9 cellular contexts compared by ENCODE assay signal in genomic region chr14:102777711-102778615, GRCh38. TPM values are rescaled to one million over a fixed set of nuclear protein-coding genes. Genes with fewer than 3 reads are reported as not detected.
A peak's percentile ranks its signal among the peaks of the same experiment; 100 is the strongest.
DNase-seq lines count a peak whose midpoint lies in the region; ATAC-seq, FAIRE-seq and TF ChIP-seq lines count a peak whose summit lies in the region.
"Had no signal": no experiment of that assay in that cellular context is flagged by ENCODE, and none has a peak within 500 bp of the region (broad histone marks: within the 10 kb centered on the region; RNA-seq: fewer than 3 reads in every experiment).

No MANE protein-coding gene starts in this region.

- H3K4me3 ChIP-seq in Panc1 (ENCODE audit: low read depth in 2 of 2, low read length in 2 of 2) (peak overlapping the region; percentile 74 to 86), mammary epithelial cell (replicated peaks in 1 of 3; ENCODE audit: insufficient read depth in 1 of 3, low read depth in 2 of 3, low read length in 3 of 3) (peak overlapping the region; percentile 62 to 77 (median 71)), kidney (ENCODE audit: low read length in 2 of 2) (peak overlapping the region; percentile 68 to 69)

- peak overlapping the region; percentile 78 for H2AFZ ChIP-seq in mammary epithelial cell (ENCODE audit: low read depth, low read length)

- BruUV-seq in Panc1 (replicated peaks; lab: Mats Ljungman, UMichigan) (no TSS peak), mammary epithelial cell (replicated peaks; lab: Mats Ljungman, UMichigan) (no TSS peak)

- intact Hi-C loops in Panc1 (cut with micrococcal nuclease; ENCODE audit: unreplicated experiment) (no loop called here), mammary epithelial cell (cut with micrococcal nuclease) (loop anchor here (5.0 to 10.0 kb wide), 2 partner anchors 253 to 514 kb away; no protein-coding TSS in a partner anchor), kidney (cut with DNase I) (no loop called here)

- CTCF ChIA-PET in Panc1 (lab: Charles Lee): no interaction called here
- CTCF ChIA-PET in mammary epithelial cell (lab: Charles Lee; ENCODE audit: low non-redundant PET): interaction anchor here (0.6 kb wide), 1 partner anchor 14 kb away, joined by 6 read pairs; no protein-coding TSS in a partner anchor

- no peaks in the 10 kb centered on the region for H3K9me3 ChIP-seq in Panc1 (ENCODE audit: control insufficient read depth, insufficient read depth, low read depth, low read length)
- H3K9me3 ChIP-seq in mammary epithelial cell (replicated peaks; ENCODE audit: insufficient read depth, low read length): no peaks in the 10 kb centered on the region
- no peaks in the 10 kb centered on the region for H3K9me3 ChIP-seq in kidney (ENCODE audit: control insufficient read depth in 1 of 2, low read length in 2 of 2)

- WGBS in mammary epithelial cell (ENCODE audit: low coverage, missing lambda C conversion rate): under 1% methylated on average over 20 of the region's 112 CpGs

- TF ChIP-seq CTCF in Panc1 (IDR thresholded peaks at IDR 0.05) (no peak), mammary epithelial cell (conservative IDR thresholded peaks at IDR 0.05 in 1 of 2, IDR thresholded peaks at IDR 0.05 in 1 of 2; ENCODE audit: extremely low read depth in 1 of 2, insufficient read depth in 1 of 2, low read depth in 1 of 2, low read length in 2 of 2) (no peak), kidney (IDR thresholded peaks at IDR 0.05; ENCODE audit: borderline replicate concordance, extremely low read depth, insufficient read depth) (no peak)

- H3K36me3 ChIP-seq in Panc1 (ENCODE audit: control insufficient read depth, insufficient read depth, low read length) (no peaks in the 10 kb centered on the region; the same call in 1 of the 2 replicates), mammary epithelial cell (ENCODE audit: insufficient read depth, low read length) (no peaks in the 10 kb centered on the region), kidney (ENCODE audit: control insufficient read depth in 1 of 2, insufficient read depth in 2 of 2, low read length in 2 of 2) (no peaks in the 10 kb centered on the region)

- in situ Hi-C loops in Panc1 (cut with HindIII; ENCODE audit: low pct_unique_long_range_greater_than_20kb, low sequenced_read_pairs): no loop called here
- in situ Hi-C loops in mammary epithelial cell (cut with MboI; ENCODE audit: low sequenced_read_pairs in 2 of 2): no loop called here

- H3K27ac ChIP-seq in Panc1 (ENCODE audit: low read length) (peak overlapping the region; percentile 86), mammary epithelial cell (ENCODE audit: insufficient read depth, low read depth, low read length) (peak overlapping the region; percentile 71), kidney (ENCODE audit: low read depth in 2 of 2, low read length in 2 of 2) (peak overlapping the region in 1 of 2 donors; percentile 47)

- no peaks in the 10 kb centered on the region for H4K20me1 ChIP-seq in mammary epithelial cell (ENCODE audit: insufficient read depth, low read length)

- peaks cover 52% of the 10 kb centered on the region for H3K79me2 ChIP-seq in mammary epithelial cell (ENCODE audit: insufficient read depth, low read length)

- peak; percentile 58 for DNase-seq in DMS 273 (lab: John Stamatoyannopoulos, UW; ENCODE audit: unreplicated experiment)
- no peak for DNase-seq in DMS 273 treated with DMSO at 0.1 percent for 48 hours (lab: John Stamatoyannopoulos, UW)
- no peak for DNase-seq in Panc1 (ENCODE audit: low read depth, low spot score)
- DNase-seq in mammary epithelial cell: peak; percentile 29
- peak; percentile 53 for DNase-seq in kidney
- peak; percentile 35 to 47 for DNase-seq in stimulated activated CD4-positive, alpha-beta T cell treated with anti-CD3 and anti-CD28 coated beads, Interleukin-2, amount 100 ng/mL, for 24 hours
- no peak for DNase-seq in HTR-8/SVneo (ENCODE audit: insufficient read length, low spot score)

- H3K9ac ChIP-seq in mammary epithelial cell (ENCODE audit: insufficient read depth, low read length) (peak overlapping the region; percentile 86), kidney (ENCODE audit: low read length in 2 of 2) (peak overlapping the region; percentile 4 to 21)

- H3K27me3 ChIP-seq in Panc1 (ENCODE audit: control insufficient read depth, insufficient read depth, low read length) (no peaks in the 10 kb centered on the region), mammary epithelial cell (ENCODE audit: insufficient read depth, low read length) (no peaks in the 10 kb centered on the region)

- no peak for FAIRE-seq in kidney (lab: Jason Lieb, UNC)
- no peak for FAIRE-seq in HTR-8/SVneo (lab: Jason Lieb, UNC)
- FAIRE-seq: A204.1 had no signal

- POLR2A ChIA-PET in Panc1 (lab: Charles Lee): no interaction called here

- dilution Hi-C loops in mammary epithelial cell (cut with HindIII; ENCODE audit: low sequenced_read_pairs): no loop called here

- peak; percentile 27 for ATAC-seq in HG02642 (IDR thresholded peaks at IDR 0.05; ENCODE audit: poor library complexity, unreplicated experiment)
- peak; percentile 58 for ATAC-seq in Panc1

- H3K4me1 ChIP-seq in Panc1 (ENCODE audit: control insufficient read depth, insufficient read depth, low read length) (peaks cover 15% of the 10 kb centered on the region), mammary epithelial cell (ENCODE audit: insufficient read depth, low read length) (peaks cover 25% of the 10 kb centered on the region), kidney (ENCODE audit: control insufficient read depth in 1 of 2, insufficient read depth in 1 of 2, low read depth in 1 of 2, low read length in 2 of 2) (peaks cover 6 to 10% of the 10 kb centered on the region in 2 donors)

- peak overlapping the region; percentile 96 for H3K4me2 ChIP-seq in mammary epithelial cell (ENCODE audit: insufficient read depth, low read depth, low read length)

RNA-seq across cellular contexts. Expression of gene TRAF3, which starts 0.7 kb away (rescaled TPM):
- total RNA-seq in Panc1 (2021; ENCODE audit: unreplicated experiment): 37.6 TPM
- 32.3 TPM for polyA plus RNA-seq in Panc1 (2012; ENCODE audit: insufficient read length)
- total RNA-seq in mammary epithelial cell: 10 to 100 TPM; 20.5 to 23.2 TPM
- polyA plus RNA-seq in mammary epithelial cell: 15.0 TPM
- polyA minus RNA-seq in mammary epithelial cell: 12.8 TPM
- total RNA-seq in kidney: 35.4 TPM
- 5.2 TPM for polyA plus RNA-seq in kidney (ENCODE audit: insufficient read depth, low read depth, low replicate concordance)

Comparison
In these comparisons a context has a peak if more than half of its experiments do, and no peak if none do; other contexts are left out.
1. DNase-seq: peak in DMS 273 (single experiment), mammary epithelial cell (single experiment), kidney (single experiment) and stimulated activated CD4-positive, alpha-beta T cell treated with anti-CD3 and anti-CD28 coated beads, Interleukin-2, amount 100 ng/mL, for 24 hours (2 of 2); none in DMS 273 treated with DMSO at 0.1 percent for 48 hours (single experiment), Panc1 (single experiment) and HTR-8/SVneo (single experiment).
2. Peak in every context shown above with its lines, with median percentiles within 50 percentile points of each other: H3K4me3 ChIP-seq.